ENCODE assay signal across 2 cellular contexts in genomic region chr17:76449126-76449525, GRCh38.
TF ChIP-seq lines count a peak whose summit lies in the region.

No MANE protein-coding gene starts in this region.

TF ChIP-seq in IMR-90, 13 proteins besides CTCF, POLR2A, EP300 and RAD21:
- TF ChIP-seq BHLHE40 (IDR thresholded peaks at IDR 0.05; ENCODE audit: low read depth, low read length), result no peak
- no peak for TF ChIP-seq MAFK (IDR thresholded peaks at IDR 0.05; ENCODE audit: low read depth, low read length)
- TF ChIP-seq RCOR1 (IDR thresholded peaks at IDR 0.05; ENCODE audit: insufficient replicate concordance, low read length), result no peak
- no peak for TF ChIP-seq CHD1 (IDR thresholded peaks at IDR 0.05; ENCODE audit: low read depth, low read length)
- no peak for TF ChIP-seq USF2 (IDR thresholded peaks at IDR 0.05; ENCODE audit: low read depth, low read length)
- no peak for TF ChIP-seq FOS (IDR thresholded peaks at IDR 0.05; ENCODE audit: low read depth, low read length)
- no peak for TF ChIP-seq ELK1 (IDR thresholded peaks at IDR 0.05; ENCODE audit: borderline replicate concordance, low read depth, low read length)
- no peak for TF ChIP-seq CEBPB (IDR thresholded peaks at IDR 0.05; ENCODE audit: low read depth, low read length)
- TF ChIP-seq RFX5 (IDR thresholded peaks at IDR 0.05; ENCODE audit: low read depth, low read length), result no peak
- no peak for TF ChIP-seq MAZ (IDR thresholded peaks at IDR 0.05; ENCODE audit: borderline replicate concordance, low read depth, low read length)
- TF ChIP-seq NFE2L2 (IDR thresholded peaks at IDR 0.05; ENCODE audit: low read depth, low read length), result no peak
- no peak for TF ChIP-seq MXI1 (IDR thresholded peaks at IDR 0.05; ENCODE audit: borderline replicate concordance, low read depth, low read length)
- no peak for TF ChIP-seq SMC3 (IDR thresholded peaks at IDR 0.05; ENCODE audit: low read depth, low read length)

TF ChIP-seq in GM12878, 131 proteins besides CTCF, POLR2A, EP300 and RAD21:
- no peak for TF ChIP-seq ELK1 (IDR thresholded peaks at IDR 0.05; ENCODE audit: low read depth, low read length)
- no peak for TF ChIP-seq SMARCA5 (IDR thresholded peaks at IDR 0.05)
- TF ChIP-seq YBX1 (IDR thresholded peaks at IDR 0.05), result no peak
- no peak for TF ChIP-seq E4F1 (IDR thresholded peaks at IDR 0.05; ENCODE audit: borderline replicate concordance, partially characterized antibody)
- TF ChIP-seq STAT3 (IDR thresholded peaks at IDR 0.05; ENCODE audit: low read depth, low read length), result no peak
